8 cellular contexts compared by ENCODE assay signal in genomic region chr9:15416880-15417279, GRCh38. TPM values are rescaled to one million over a fixed set of nuclear protein-coding genes. Genes with fewer than 3 reads are reported as not detected.
DNase-seq lines count a peak whose midpoint lies in the region; ATAC-seq and TF ChIP-seq lines count a peak whose summit lies in the region.

No MANE protein-coding gene starts in this region.

- H3K27me3 Mint-ChIP-seq in T-cell (peaks cover 0 to 1% of the 10 kb centered on the region in 2 donors), neural crest cell (ENCODE audit: low read depth) (no peaks in the 10 kb centered on the region)
- peaks cover 18% of the 10 kb centered on the region for H3K27me3 Mint-ChIP-seq in activated T-helper 2 cell treated with anti-CD3 and anti-CD28 coated beads, Interferon-gamma antibody, Interleukin-2, Interleukin-4, amounts not matched to agents 10 μg/mL and 5 μg/mL and 100 μg/mL, durations not matched to agents 14 hours and 24 hours and 36 hours (ENCODE audit: low read depth)

- H3K4me3 Mint-ChIP-seq in T-cell (no peak overlapping the region), neural crest cell (no peak overlapping the region)
- no peak overlapping the region for H3K4me3 Mint-ChIP-seq in activated T-helper 2 cell treated with anti-CD3 and anti-CD28 coated beads, Interferon-gamma antibody, Interleukin-2, Interleukin-4, amounts not matched to agents 10 μg/mL and 5 μg/mL and 100 μg/mL, durations not matched to agents 14 hours and 24 hours and 36 hours (ENCODE audit: low read depth)

- DNase-seq in NCI-H345 (lab: John Stamatoyannopoulos, UW) (peak; percentile 27), NCI-H345 treated with DMSO at 0.1 percent for 48 hours (lab: John Stamatoyannopoulos, UW; ENCODE audit: unreplicated experiment) (no peak), HFF-Myc (ENCODE audit: extremely low read depth, low read depth) (no peak), T-cell (peak in 24 of 34 experiments; percentile 4 to 48 (median 29)), dedifferentiated amniotic fluid mesenchymal stem cell (ENCODE audit: extremely low spot score) (peak; percentile 47), neural crest cell (ENCODE audit: low read depth, low spot score) (no peak), NCI-H446 treated with DMSO at 0.1 percent for 48 hours (lab: John Stamatoyannopoulos, UW) (no peak)
- no peak for DNase-seq in activated T-helper 2 cell treated with anti-CD3 and anti-CD28 coated beads, Interferon-gamma antibody, Interleukin-2, Interleukin-4, amounts not matched to agents 10 μg/mL and 5 μg/mL and 100 μg/mL, durations not matched to agents 14 hours and 24 hours and 36 hours (ENCODE audit: low spot score)

- peak in 2 of 4 experiments; percentile 43 to 51 for ATAC-seq in T-cell (replicated peaks in 1 of 4)

- no peak overlapping the region for H3K27ac Mint-ChIP-seq in T-cell
- no peak overlapping the region for H3K27ac Mint-ChIP-seq in neural crest cell (ENCODE audit: unreplicated experiment)
- H3K27ac Mint-ChIP-seq in activated T-helper 2 cell treated with anti-CD3 and anti-CD28 coated beads, Interferon-gamma antibody, Interleukin-2, Interleukin-4, amounts not matched to agents 10 μg/mL and 5 μg/mL and 100 μg/mL, durations not matched to agents 14 hours and 24 hours and 36 hours, result no peak overlapping the region

- H3K4me3 ChIP-seq in HFF-Myc (replicated peaks; ENCODE audit: low read depth, low read length), result no peak overlapping the region

- POLR2A ChIA-PET in T-cell (lab: Charles Lee), result no interaction called here

- H3K9me3 Mint-ChIP-seq in T-cell (no peaks in the 10 kb centered on the region), neural crest cell (no peaks in the 10 kb centered on the region)
- H3K9me3 Mint-ChIP-seq in activated T-helper 2 cell treated with anti-CD3 and anti-CD28 coated beads, Interferon-gamma antibody, Interleukin-2, Interleukin-4, amounts not matched to agents 10 μg/mL and 5 μg/mL and 100 μg/mL, durations not matched to agents 14 hours and 24 hours and 36 hours, result no peaks in the 10 kb centered on the region

- H3K4me1 Mint-ChIP-seq in T-cell (peaks cover 0 to 2% (median 2%) of the 10 kb centered on the region in 3 donors), neural crest cell (peaks cover 4% of the 10 kb centered on the region)
- peaks cover 11% of the 10 kb centered on the region for H3K4me1 Mint-ChIP-seq in activated T-helper 2 cell treated with anti-CD3 and anti-CD28 coated beads, Interferon-gamma antibody, Interleukin-2, Interleukin-4, amounts not matched to agents 10 μg/mL and 5 μg/mL and 100 μg/mL, durations not matched to agents 14 hours and 24 hours and 36 hours (ENCODE audit: low read depth)

- CTCF ChIA-PET in T-cell (lab: Charles Lee), result interaction anchor here (0.6 to 1.6 kb wide), 6 partner anchors 92 to 206 kb away, joined by 3 to 7 read pairs (median 4); no protein-coding TSS in a partner anchor

- TF ChIP-seq CTCF in HFF-Myc (IDR thresholded peaks at IDR 0.05; ENCODE audit: low read depth, low read length, missing control alignments) (peak; percentile 40), neural crest cell (conservative IDR thresholded peaks at IDR 0.05) (peak; percentile 56)

- H3K36me3 Mint-ChIP-seq in T-cell (no peaks in the 10 kb centered on the region), neural crest cell (ENCODE audit: low read depth) (no peaks in the 10 kb centered on the region)
- no peaks in the 10 kb centered on the region for H3K36me3 Mint-ChIP-seq in activated T-helper 2 cell treated with anti-CD3 and anti-CD28 coated beads, Interferon-gamma antibody, Interleukin-2, Interleukin-4, amounts not matched to agents 10 μg/mL and 5 μg/mL and 100 μg/mL, durations not matched to agents 14 hours and 24 hours and 36 hours (ENCODE audit: low read depth)

- intact Hi-C loops in activated T-helper 2 cell treated with anti-CD3 and anti-CD28 coated beads, Interferon-gamma antibody, Interleukin-2, Interleukin-4, amounts not matched to agents 10 μg/mL and 5 μg/mL and 100 μg/mL, durations not matched to agents 14 hours and 24 hours and 36 hours (cut with micrococcal nuclease), result loop anchor here (1.0 to 2.0 kb wide), 2 partner anchors 138 to 206 kb away; no protein-coding TSS in a partner anchor

RNA-seq across cellular contexts. Expression of gene SNAPC3, which starts 5.8 kb away (rescaled TPM):
- total RNA-seq in T-cell (10 to 100 TPM; 11.3 to 32.4 (median 25.6) TPM), neural crest cell (45.5 and 49.8 TPM in 2 replicates)
- 34.0 and 34.7 TPM in 2 replicates for total RNA-seq in activated T-helper 2 cell treated with anti-CD3 and anti-CD28 coated beads, Interferon-gamma antibody, Interleukin-2, Interleukin-4, amounts not matched to agents 10 μg/mL and 5 μg/mL and 100 μg/mL, durations not matched to agents 14 hours and 24 hours and 36 hours

Comparison
In these comparisons a context has a peak if more than half of its experiments do, and no peak if none do; other contexts are left out.
1. DNase-seq: peak in NCI-H345 (single experiment), T-cell (24 of 34) and dedifferentiated amniotic fluid mesenchymal stem cell (single experiment); none in NCI-H345 treated with DMSO at 0.1 percent for 48 hours (single experiment), HFF-Myc (single experiment), neural crest cell (single experiment), NCI-H446 treated with DMSO at 0.1 percent for 48 hours (single experiment) and activated T-helper 2 cell treated with anti-CD3 and anti-CD28 coated beads, Interferon-gamma antibody, Interleukin-2, Interleukin-4, amounts not matched to agents 10 μg/mL and 5 μg/mL and 100 μg/mL, durations not matched to agents 14 hours and 24 hours and 36 hours (single experiment).